In genomic region chr1:145475951-145476350, GRCh38 we compare ENCODE assay signal across 8 cellular contexts. TPM values are rescaled to one million over a fixed set of nuclear protein-coding genes. Genes with fewer than 3 reads are reported as not detected.
A peak's percentile ranks its signal among the peaks of the same experiment; 100 is the strongest.
DNase-seq lines count a peak whose midpoint lies in the region; ATAC-seq and TF ChIP-seq lines count a peak whose summit lies in the region.
"Not testable (repeated sequence)": the region's sequence is repeated elsewhere in the genome, so short reads cannot be mapped to it uniquely, and the experiment has no call there.

No MANE protein-coding gene starts in this region.

- H3K36me3 Mint-ChIP-seq in activated naive CD8-positive, alpha-beta T cell treated with anti-CD3 and anti-CD28 coated beads, Interleukin-2, amount 10 ng/mL, durations not matched to agents 7 days and 5 days; naive thymus-derived CD4-positive, alpha-beta T cell: not testable (repeated sequence)

- H3K27ac Mint-ChIP-seq in activated naive CD8-positive, alpha-beta T cell treated with anti-CD3 and anti-CD28 coated beads, Interleukin-2, amount 10 ng/mL, durations not matched to agents 7 days and 5 days: not testable (repeated sequence)
- H3K27ac Mint-ChIP-seq in naive thymus-derived CD4-positive, alpha-beta T cell: peak overlapping the region in 1 of 9 donors; percentile 19

- not testable (repeated sequence) for H3K36me3 ChIP-seq in HUES48 (ENCODE audit: control insufficient read depth, insufficient read depth, low read length); hepatocyte (replicated peaks; ENCODE audit: insufficient read depth, low read depth); naive thymus-derived CD4-positive, alpha-beta T cell (ENCODE audit: control insufficient read depth in 2 of 3, insufficient read depth in 3 of 3, low read length in 3 of 3); skeletal muscle satellite cell (ENCODE audit: insufficient read depth, low read length)

- H3K27me3 ChIP-seq in HUES48 (ENCODE audit: control insufficient read depth, insufficient read depth, low read length); hepatocyte; naive thymus-derived CD4-positive, alpha-beta T cell (ENCODE audit: control insufficient read depth in 2 of 2, insufficient read depth in 2 of 2, low read length in 2 of 2); skeletal muscle satellite cell (ENCODE audit: control insufficient read depth, insufficient read depth, low read length): not testable (repeated sequence)
- peaks cover 0 to 14% (median 0%) of the 10 kb centered on the region in 45 donors for H3K27me3 ChIP-seq in dorsolateral prefrontal cortex

- CTCF ChIA-PET in naive thymus-derived CD4-positive, alpha-beta T cell (lab: Charles Lee): not testable (repeated sequence)

- peak overlapping the region; percentile 56 for H2AFZ ChIP-seq in hepatocyte

- H3K4me1 Mint-ChIP-seq in activated naive CD8-positive, alpha-beta T cell treated with anti-CD3 and anti-CD28 coated beads, Interleukin-2, amount 10 ng/mL, durations not matched to agents 7 days and 5 days; naive thymus-derived CD4-positive, alpha-beta T cell: not testable (repeated sequence)

- not testable (repeated sequence) for H3K9me3 ChIP-seq in HUES48 (ENCODE audit: control insufficient read depth, insufficient read depth, low read length); hepatocyte (ENCODE audit: low read depth); naive thymus-derived CD4-positive, alpha-beta T cell (ENCODE audit: control insufficient read depth in 2 of 3, low read length in 3 of 3); skeletal muscle satellite cell (replicated peaks; ENCODE audit: low read length)

- not testable (repeated sequence) for H3K9me2 ChIP-seq in hepatocyte (replicated peaks; ENCODE audit: insufficient read depth)

- ATAC-seq in activated naive CD8-positive, alpha-beta T cell treated with anti-CD3 and anti-CD28 coated beads, Interleukin-2, amount 10 ng/mL, durations not matched to agents 7 days and 5 days (ENCODE audit: low read depth); naive thymus-derived CD4-positive, alpha-beta T cell: not testable (repeated sequence)

- not testable (repeated sequence) for H3K4me1 ChIP-seq in HUES48 (ENCODE audit: control insufficient read depth, insufficient read depth, low read length); hepatocyte (ENCODE audit: insufficient read depth); naive thymus-derived CD4-positive, alpha-beta T cell (ENCODE audit: control insufficient read depth in 2 of 2, insufficient read depth in 2 of 2, low read length in 2 of 2); skeletal muscle satellite cell (ENCODE audit: control insufficient read depth, insufficient read depth, low read length)

- H3K27me3 Mint-ChIP-seq in activated naive CD8-positive, alpha-beta T cell treated with anti-CD3 and anti-CD28 coated beads, Interleukin-2, amount 10 ng/mL, durations not matched to agents 7 days and 5 days: peaks cover 20% of the 10 kb centered on the region
- H3K27me3 Mint-ChIP-seq in naive thymus-derived CD4-positive, alpha-beta T cell: peaks cover 7 to 22% (median 9%) of the 10 kb centered on the region in 5 donors

- peak overlapping the region; percentile 12; the same call in 1 of the 2 replicates for H3K4me3 ChIP-seq in AG10803 (ENCODE audit: low read length)
- H3K4me3 ChIP-seq in HUES48 (ENCODE audit: low read depth, low read length): peak overlapping the region; percentile 58
- peak overlapping the region in 46 of 59 donors; percentile 8 to 58 (median 39) for H3K4me3 ChIP-seq in dorsolateral prefrontal cortex
- peak overlapping the region; percentile 26 for H3K4me3 ChIP-seq in hepatocyte
- H3K4me3 ChIP-seq in naive thymus-derived CD4-positive, alpha-beta T cell (ENCODE audit: low read length): not testable (repeated sequence)
- H3K4me3 ChIP-seq in skeletal muscle satellite cell (ENCODE audit: low read length): peak overlapping the region; percentile 45

- H3K4me3 Mint-ChIP-seq in activated naive CD8-positive, alpha-beta T cell treated with anti-CD3 and anti-CD28 coated beads, Interleukin-2, amount 10 ng/mL, durations not matched to agents 7 days and 5 days: peak overlapping the region; percentile 68
- H3K4me3 Mint-ChIP-seq in naive thymus-derived CD4-positive, alpha-beta T cell: peak overlapping the region in 8 of 10 donors; percentile 25 to 66 (median 52)

- WGBS in hepatocyte (ENCODE audit: low lambda C conversion rate, missing lambda C conversion rate): 1% methylated on average over 17 of the region's 25 CpGs

- DNase-seq in AG10803 (ENCODE audit: low read depth); activated naive CD8-positive, alpha-beta T cell treated with anti-CD3 and anti-CD28 coated beads, Interleukin-2, amount 10 ng/mL, durations not matched to agents 7 days and 5 days; hepatocyte (ENCODE audit: low spot score); naive thymus-derived CD4-positive, alpha-beta T cell: not testable (repeated sequence)
- peak; percentile 3 to 13 for DNase-seq in activated CD4-positive, alpha-beta T cell treated with anti-CD3 and anti-CD28 coated beads, Interleukin-2, amount 50 U/mL, for 4 hours
- DNase-seq in dorsolateral prefrontal cortex: peak in 1 of 10 donors; percentile 26

- not testable (repeated sequence) for H3K27ac ChIP-seq in HUES48 (ENCODE audit: low read depth, low read length); hepatocyte; naive thymus-derived CD4-positive, alpha-beta T cell (ENCODE audit: low read depth, low read length)
- H3K27ac ChIP-seq in dorsolateral prefrontal cortex: peak overlapping the region in 16 of 59 donors; percentile 9 to 66 (median 44)

- intact Hi-C loops in dorsolateral prefrontal cortex (cut with DNase I); naive thymus-derived CD4-positive, alpha-beta T cell (cut with micrococcal nuclease): not testable (repeated sequence)

- not testable (repeated sequence) for H3K9ac ChIP-seq in HUES48 (ENCODE audit: low read depth, low read length); skeletal muscle satellite cell (ENCODE audit: low read depth, low read length)

- H3K4me2 ChIP-seq in hepatocyte: peak overlapping the region; percentile 85
- peak overlapping the region; percentile 74 for H3K4me2 ChIP-seq in skeletal muscle satellite cell (ENCODE audit: low read length)

- POLR2A ChIA-PET in activated naive CD8-positive, alpha-beta T cell treated with anti-CD3 and anti-CD28 coated beads, Interleukin-2, amount 10 ng/mL, durations not matched to agents 7 days and 5 days (lab: Charles Lee); naive thymus-derived CD4-positive, alpha-beta T cell (lab: Charles Lee): not testable (repeated sequence)

- TF ChIP-seq CTCF in AG10803 (conservative IDR thresholded peaks at IDR 0.05; ENCODE audit: low read length); dorsolateral prefrontal cortex (IDR thresholded peaks at IDR 0.05 in 54 of 56, conservative IDR thresholded peaks at IDR 0.05 in 2 of 56; ENCODE audit: low read depth in 1 of 56, partially characterized antibody in 56 of 56); hepatocyte (IDR thresholded peaks at IDR 0.05; ENCODE audit: poor library complexity): not testable (repeated sequence)

- not testable (repeated sequence) for H3K79me2 ChIP-seq in hepatocyte

- H3K9me3 Mint-ChIP-seq in activated naive CD8-positive, alpha-beta T cell treated with anti-CD3 and anti-CD28 coated beads, Interleukin-2, amount 10 ng/mL, durations not matched to agents 7 days and 5 days; naive thymus-derived CD4-positive, alpha-beta T cell: not testable (repeated sequence)

- H4K20me1 ChIP-seq in hepatocyte (ENCODE audit: insufficient read depth, poor library complexity, severe bottlenecking): not testable (repeated sequence)

RNA-seq across cellular contexts. Expression of gene NBPF20, which starts 50.5 kb away (rescaled TPM):
- total RNA-seq in activated naive CD8-positive, alpha-beta T cell treated with anti-CD3 and anti-CD28 coated beads, Interleukin-2, amount 10 ng/mL, durations not matched to agents 7 days and 5 days: 1 to 10 TPM in 1 of 2 experiments, under 1 TPM in 1; 0.99 to 1.4 TPM
- total RNA-seq in dorsolateral prefrontal cortex: 10 to 100 TPM in 31 of 120 experiments, 1 to 10 TPM in 89; 4.3 to 15.7 (median 8.5) TPM
- total RNA-seq in hepatocyte: 3.4 and 4.0 TPM in 2 replicates
- 1.3 and 1.5 TPM in 2 replicates for polyA plus RNA-seq in hepatocyte
- total RNA-seq in naive thymus-derived CD4-positive, alpha-beta T cell: 1 to 10 TPM in 4 of 5 experiments, under 1 TPM in 1; 0.94 to 6.0 (median 4.8) TPM
- under 1 TPM; 0.60 to 0.68 TPM for polyA plus RNA-seq in naive thymus-derived CD4-positive, alpha-beta T cell
- 2.3 and 2.4 TPM in 2 replicates for total RNA-seq in skeletal muscle satellite cell (2012; rRNA removed)
